ENCODE assay signal across 1 cellular context in the genomic region with DNA sequence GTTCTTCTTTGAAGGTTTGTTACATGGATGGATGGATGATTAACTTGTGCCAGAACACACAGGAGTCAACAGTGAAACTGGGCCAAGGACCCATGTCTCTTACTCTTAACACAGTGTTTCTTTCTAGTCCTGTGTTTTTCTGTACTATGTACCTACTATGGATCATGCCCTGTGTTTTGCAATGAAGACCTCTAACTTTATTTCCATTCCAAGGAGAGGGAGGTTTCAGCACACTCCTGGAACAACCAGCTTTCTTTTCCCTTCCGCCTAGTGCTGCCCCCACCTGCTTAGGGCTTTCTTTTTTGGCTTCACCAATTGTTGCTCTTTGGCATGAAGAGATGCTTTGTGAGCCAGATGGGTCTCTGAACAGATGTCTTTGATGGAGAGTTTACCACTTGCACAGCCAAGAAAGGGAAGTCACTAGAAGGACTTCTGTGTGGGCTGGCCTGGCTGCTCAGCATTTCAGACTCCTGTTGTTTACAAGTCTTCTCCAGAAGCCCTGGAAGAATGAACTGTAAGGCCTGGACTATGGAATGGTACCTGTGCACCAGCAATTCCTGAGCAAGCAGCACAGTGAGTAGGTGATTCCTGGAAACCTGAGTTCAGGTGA.
TF ChIP-seq lines count a peak whose summit lies in the region.

No MANE protein-coding gene starts in this region.

TF ChIP-seq in HepG2, 621 proteins besides CTCF, POLR2A, EP300 and RAD21 (continued from another document and continues in another):
- TF ChIP-seq, protein P1, sequence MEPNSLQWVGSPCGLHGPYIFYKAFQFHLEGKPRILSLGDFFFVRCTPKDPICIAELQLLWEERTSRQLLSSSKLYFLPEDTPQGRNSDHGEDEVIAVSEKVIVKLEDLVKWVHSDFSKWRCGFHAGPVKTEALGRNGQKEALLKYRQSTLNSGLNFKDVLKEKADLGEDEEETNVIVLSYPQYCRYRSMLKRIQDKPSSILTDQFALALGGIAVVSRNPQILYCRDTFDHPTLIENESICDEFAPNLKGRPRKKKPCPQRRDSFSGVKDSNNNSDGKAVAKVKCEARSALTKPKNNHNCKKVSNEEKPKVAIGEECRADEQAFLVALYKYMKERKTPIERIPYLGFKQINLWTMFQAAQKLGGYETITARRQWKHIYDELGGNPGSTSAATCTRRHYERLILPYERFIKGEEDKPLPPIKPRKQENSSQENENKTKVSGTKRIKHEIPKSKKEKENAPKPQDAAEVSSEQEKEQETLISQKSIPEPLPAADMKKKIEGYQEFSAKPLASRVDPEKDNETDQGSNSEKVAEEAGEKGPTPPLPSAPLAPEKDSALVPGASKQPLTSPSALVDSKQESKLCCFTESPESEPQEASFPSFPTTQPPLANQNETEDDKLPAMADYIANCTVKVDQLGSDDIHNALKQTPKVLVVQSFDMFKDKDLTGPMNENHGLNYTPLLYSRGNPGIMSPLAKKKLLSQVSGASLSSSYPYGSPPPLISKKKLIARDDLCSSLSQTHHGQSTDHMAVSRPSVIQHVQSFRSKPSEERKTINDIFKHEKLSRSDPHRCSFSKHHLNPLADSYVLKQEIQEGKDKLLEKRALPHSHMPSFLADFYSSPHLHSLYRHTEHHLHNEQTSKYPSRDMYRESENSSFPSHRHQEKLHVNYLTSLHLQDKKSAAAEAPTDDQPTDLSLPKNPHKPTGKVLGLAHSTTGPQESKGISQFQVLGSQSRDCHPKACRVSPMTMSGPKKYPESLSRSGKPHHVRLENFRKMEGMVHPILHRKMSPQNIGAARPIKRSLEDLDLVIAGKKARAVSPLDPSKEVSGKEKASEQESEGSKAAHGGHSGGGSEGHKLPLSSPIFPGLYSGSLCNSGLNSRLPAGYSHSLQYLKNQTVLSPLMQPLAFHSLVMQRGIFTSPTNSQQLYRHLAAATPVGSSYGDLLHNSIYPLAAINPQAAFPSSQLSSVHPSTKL (CRISPR knock-in tag; IDR thresholded peaks at IDR 0.05), result peak; percentile 87
- TF ChIP-seq, protein P2, sequence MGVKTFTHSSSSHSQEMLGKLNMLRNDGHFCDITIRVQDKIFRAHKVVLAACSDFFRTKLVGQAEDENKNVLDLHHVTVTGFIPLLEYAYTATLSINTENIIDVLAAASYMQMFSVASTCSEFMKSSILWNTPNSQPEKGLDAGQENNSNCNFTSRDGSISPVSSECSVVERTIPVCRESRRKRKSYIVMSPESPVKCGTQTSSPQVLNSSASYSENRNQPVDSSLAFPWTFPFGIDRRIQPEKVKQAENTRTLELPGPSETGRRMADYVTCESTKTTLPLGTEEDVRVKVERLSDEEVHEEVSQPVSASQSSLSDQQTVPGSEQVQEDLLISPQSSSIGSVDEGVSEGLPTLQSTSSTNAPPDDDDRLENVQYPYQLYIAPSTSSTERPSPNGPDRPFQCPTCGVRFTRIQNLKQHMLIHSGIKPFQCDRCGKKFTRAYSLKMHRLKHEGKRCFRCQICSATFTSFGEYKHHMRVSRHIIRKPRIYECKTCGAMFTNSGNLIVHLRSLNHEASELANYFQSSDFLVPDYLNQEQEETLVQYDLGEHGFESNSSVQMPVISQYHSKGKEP (CRISPR knock-in tag; IDR thresholded peaks at IDR 0.05), result no peak
- TF ChIP-seq, protein P3, sequence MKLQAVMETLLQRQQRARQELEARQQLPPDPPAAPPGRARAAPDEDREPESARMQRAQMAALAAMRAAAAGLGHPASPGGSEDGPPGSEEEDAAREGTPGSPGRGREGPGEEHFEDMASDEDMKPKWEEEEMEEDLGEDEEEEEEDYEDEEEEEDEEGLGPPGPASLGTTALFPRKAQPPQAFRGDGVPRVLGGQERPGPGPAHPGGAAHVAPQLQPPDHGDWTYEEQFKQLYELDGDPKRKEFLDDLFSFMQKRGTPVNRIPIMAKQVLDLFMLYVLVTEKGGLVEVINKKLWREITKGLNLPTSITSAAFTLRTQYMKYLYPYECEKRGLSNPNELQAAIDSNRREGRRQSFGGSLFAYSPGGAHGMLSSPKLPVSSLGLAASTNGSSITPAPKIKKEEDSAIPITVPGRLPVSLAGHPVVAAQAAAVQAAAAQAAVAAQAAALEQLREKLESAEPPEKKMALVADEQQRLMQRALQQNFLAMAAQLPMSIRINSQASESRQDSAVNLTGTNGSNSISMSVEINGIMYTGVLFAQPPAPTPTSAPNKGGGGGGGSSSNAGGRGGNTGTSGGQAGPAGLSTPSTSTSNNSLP (IDR thresholded peaks at IDR 0.05; ENCODE audit: low read depth, low read length), result peak; percentile 42; the same call in 1 of the 2 replicates
- TF ChIP-seq, protein P4, sequence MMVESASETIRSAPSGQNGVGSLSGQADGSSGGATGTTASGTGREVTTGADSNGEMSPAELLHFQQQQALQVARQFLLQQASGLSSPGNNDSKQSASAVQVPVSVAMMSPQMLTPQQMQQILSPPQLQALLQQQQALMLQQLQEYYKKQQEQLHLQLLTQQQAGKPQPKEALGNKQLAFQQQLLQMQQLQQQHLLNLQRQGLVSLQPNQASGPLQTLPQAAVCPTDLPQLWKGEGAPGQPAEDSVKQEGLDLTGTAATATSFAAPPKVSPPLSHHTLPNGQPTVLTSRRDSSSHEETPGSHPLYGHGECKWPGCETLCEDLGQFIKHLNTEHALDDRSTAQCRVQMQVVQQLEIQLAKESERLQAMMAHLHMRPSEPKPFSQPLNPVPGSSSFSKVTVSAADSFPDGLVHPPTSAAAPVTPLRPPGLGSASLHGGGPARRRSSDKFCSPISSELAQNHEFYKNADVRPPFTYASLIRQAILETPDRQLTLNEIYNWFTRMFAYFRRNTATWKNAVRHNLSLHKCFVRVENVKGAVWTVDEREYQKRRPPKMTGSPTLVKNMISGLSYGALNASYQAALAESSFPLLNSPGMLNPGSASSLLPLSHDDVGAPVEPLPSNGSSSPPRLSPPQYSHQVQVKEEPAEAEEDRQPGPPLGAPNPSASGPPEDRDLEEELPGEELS (CRISPR knock-in tag; IDR thresholded peaks at IDR 0.05), result peak; percentile 29
- TF ChIP-seq ZNF883 (CRISPR knock-in tag; IDR thresholded peaks at IDR 0.05; ENCODE audit: not compliant biosample characterization) (no peak), ZNF547 (CRISPR knock-in tag; IDR thresholded peaks at IDR 0.05) (no peak), NFIC (IDR thresholded peaks at IDR 0.05; ENCODE audit: low read length) (peak; percentile 48; the same call in 1 of the 2 replicates), JUNB (CRISPR knock-in tag; IDR thresholded peaks at IDR 0.05; ENCODE audit: borderline replicate concordance) (no peak), ZNF317 (CRISPR knock-in tag; IDR thresholded peaks at IDR 0.05) (peak; percentile 66; the same call in 1 of the 2 replicates), FOXC1 (CRISPR knock-in tag; IDR thresholded peaks at IDR 0.05; ENCODE audit: borderline replicate concordance) (no peak), ZNF761 (CRISPR knock-in tag; conservative IDR thresholded peaks at IDR 0.05) (no peak), KDM6A (CRISPR knock-in tag; IDR thresholded peaks at IDR 0.05; ENCODE audit: low read depth) (0 out of 2 replicates have a peak, but pooled peaks have one; percentile 25), ARNT (IDR thresholded peaks at IDR 0.05) (no peak), CEBPG (CRISPR knock-in tag; IDR thresholded peaks at IDR 0.05) (peak; percentile 72), SNAI1 (CRISPR knock-in tag; IDR thresholded peaks at IDR 0.05; ENCODE audit: borderline replicate concordance) (no peak), FOXP1 (IDR thresholded peaks at IDR 0.05) (no peak), FOXP1 (CRISPR knock-in tag; IDR thresholded peaks at IDR 0.05) (peak; percentile 74), HIVEP1 (CRISPR knock-in tag; IDR thresholded peaks at IDR 0.05) (no peak), HNF4G (IDR thresholded peaks at IDR 0.05; ENCODE audit: borderline replicate concordance, low read depth, low read length) (0 out of 2 replicates have a peak, but pooled peaks have one; percentile 22), HNF4G (CRISPR knock-in tag; IDR thresholded peaks at IDR 0.05; ENCODE audit: borderline replicate concordance, low read depth) (no peak), ZBTB38 (CRISPR knock-in tag; IDR thresholded peaks at IDR 0.05) (no peak), MAZ (IDR thresholded peaks at IDR 0.05; ENCODE audit: borderline replicate concordance, low read depth, low read length) (no peak), MAZ (CRISPR knock-in tag; IDR thresholded peaks at IDR 0.05; ENCODE audit: low read depth) (no peak), PPARG (CRISPR knock-in tag; conservative IDR thresholded peaks at IDR 0.05) (peak; percentile 77)
- TF ChIP-seq, protein P5, sequence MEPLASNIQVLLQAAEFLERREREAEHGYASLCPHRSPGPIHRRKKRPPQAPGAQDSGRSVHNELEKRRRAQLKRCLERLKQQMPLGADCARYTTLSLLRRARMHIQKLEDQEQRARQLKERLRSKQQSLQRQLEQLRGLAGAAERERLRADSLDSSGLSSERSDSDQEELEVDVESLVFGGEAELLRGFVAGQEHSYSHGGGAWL (CRISPR knock-in tag; IDR thresholded peaks at IDR 0.05), result no peak
- TF ChIP-seq, protein P6, sequence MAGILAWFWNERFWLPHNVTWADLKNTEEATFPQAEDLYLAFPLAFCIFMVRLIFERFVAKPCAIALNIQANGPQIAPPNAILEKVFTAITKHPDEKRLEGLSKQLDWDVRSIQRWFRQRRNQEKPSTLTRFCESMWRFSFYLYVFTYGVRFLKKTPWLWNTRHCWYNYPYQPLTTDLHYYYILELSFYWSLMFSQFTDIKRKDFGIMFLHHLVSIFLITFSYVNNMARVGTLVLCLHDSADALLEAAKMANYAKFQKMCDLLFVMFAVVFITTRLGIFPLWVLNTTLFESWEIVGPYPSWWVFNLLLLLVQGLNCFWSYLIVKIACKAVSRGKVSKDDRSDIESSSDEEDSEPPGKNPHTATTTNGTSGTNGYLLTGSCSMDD (CRISPR knock-in tag; IDR thresholded peaks at IDR 0.05), result no peak
- TF ChIP-seq, protein P7, sequence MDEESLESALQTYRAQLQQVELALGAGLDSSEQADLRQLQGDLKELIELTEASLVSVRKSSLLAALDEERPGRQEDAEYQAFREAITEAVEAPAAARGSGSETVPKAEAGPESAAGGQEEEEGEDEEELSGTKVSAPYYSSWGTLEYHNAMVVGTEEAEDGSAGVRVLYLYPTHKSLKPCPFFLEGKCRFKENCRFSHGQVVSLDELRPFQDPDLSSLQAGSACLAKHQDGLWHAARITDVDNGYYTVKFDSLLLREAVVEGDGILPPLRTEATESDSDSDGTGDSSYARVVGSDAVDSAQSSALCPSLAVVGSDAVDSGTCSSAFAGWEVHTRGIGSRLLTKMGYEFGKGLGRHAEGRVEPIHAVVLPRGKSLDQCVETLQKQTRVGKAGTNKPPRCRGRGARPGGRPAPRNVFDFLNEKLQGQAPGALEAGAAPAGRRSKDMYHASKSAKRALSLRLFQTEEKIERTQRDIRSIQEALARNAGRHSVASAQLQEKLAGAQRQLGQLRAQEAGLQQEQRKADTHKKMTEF (CRISPR knock-in tag; IDR thresholded peaks at IDR 0.05), result peak; percentile 52; the same call in 1 of the 2 replicates
- TF ChIP-seq, protein P8, sequence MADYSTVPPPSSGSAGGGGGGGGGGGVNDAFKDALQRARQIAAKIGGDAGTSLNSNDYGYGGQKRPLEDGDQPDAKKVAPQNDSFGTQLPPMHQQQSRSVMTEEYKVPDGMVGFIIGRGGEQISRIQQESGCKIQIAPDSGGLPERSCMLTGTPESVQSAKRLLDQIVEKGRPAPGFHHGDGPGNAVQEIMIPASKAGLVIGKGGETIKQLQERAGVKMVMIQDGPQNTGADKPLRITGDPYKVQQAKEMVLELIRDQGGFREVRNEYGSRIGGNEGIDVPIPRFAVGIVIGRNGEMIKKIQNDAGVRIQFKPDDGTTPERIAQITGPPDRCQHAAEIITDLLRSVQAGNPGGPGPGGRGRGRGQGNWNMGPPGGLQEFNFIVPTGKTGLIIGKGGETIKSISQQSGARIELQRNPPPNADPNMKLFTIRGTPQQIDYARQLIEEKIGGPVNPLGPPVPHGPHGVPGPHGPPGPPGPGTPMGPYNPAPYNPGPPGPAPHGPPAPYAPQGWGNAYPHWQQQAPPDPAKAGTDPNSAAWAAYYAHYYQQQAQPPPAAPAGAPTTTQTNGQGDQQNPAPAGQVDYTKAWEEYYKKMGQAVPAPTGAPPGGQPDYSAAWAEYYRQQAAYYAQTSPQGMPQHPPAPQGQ (CRISPR knock-in tag; IDR thresholded peaks at IDR 0.05; ENCODE audit: borderline replicate concordance), result no peak
- TF ChIP-seq, protein P9, sequence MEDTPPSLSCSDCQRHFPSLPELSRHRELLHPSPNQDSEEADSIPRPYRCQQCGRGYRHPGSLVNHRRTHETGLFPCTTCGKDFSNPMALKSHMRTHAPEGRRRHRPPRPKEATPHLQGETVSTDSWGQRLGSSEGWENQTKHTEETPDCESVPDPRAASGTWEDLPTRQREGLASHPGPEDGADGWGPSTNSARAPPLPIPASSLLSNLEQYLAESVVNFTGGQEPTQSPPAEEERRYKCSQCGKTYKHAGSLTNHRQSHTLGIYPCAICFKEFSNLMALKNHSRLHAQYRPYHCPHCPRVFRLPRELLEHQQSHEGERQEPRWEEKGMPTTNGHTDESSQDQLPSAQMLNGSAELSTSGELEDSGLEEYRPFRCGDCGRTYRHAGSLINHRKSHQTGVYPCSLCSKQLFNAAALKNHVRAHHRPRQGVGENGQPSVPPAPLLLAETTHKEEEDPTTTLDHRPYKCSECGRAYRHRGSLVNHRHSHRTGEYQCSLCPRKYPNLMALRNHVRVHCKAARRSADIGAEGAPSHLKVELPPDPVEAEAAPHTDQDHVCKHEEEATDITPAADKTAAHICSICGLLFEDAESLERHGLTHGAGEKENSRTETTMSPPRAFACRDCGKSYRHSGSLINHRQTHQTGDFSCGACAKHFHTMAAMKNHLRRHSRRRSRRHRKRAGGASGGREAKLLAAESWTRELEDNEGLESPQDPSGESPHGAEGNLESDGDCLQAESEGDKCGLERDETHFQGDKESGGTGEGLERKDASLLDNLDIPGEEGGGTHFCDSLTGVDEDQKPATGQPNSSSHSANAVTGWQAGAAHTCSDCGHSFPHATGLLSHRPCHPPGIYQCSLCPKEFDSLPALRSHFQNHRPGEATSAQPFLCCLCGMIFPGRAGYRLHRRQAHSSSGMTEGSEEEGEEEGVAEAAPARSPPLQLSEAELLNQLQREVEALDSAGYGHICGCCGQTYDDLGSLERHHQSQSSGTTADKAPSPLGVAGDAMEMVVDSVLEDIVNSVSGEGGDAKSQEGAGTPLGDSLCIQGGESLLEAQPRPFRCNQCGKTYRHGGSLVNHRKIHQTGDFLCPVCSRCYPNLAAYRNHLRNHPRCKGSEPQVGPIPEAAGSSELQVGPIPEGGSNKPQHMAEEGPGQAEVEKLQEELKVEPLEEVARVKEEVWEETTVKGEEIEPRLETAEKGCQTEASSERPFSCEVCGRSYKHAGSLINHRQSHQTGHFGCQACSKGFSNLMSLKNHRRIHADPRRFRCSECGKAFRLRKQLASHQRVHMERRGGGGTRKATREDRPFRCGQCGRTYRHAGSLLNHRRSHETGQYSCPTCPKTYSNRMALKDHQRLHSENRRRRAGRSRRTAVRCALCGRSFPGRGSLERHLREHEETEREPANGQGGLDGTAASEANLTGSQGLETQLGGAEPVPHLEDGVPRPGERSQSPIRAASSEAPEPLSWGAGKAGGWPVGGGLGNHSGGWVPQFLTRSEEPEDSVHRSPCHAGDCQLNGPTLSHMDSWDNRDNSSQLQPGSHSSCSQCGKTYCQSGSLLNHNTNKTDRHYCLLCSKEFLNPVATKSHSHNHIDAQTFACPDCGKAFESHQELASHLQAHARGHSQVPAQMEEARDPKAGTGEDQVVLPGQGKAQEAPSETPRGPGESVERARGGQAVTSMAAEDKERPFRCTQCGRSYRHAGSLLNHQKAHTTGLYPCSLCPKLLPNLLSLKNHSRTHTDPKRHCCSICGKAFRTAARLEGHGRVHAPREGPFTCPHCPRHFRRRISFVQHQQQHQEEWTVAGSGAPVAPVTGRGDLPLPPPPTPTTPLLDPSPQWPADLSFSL (CRISPR knock-in tag; IDR thresholded peaks at IDR 0.05), result peak; percentile 27; the same call in 1 of the 2 replicates
- TF ChIP-seq, protein P10, sequence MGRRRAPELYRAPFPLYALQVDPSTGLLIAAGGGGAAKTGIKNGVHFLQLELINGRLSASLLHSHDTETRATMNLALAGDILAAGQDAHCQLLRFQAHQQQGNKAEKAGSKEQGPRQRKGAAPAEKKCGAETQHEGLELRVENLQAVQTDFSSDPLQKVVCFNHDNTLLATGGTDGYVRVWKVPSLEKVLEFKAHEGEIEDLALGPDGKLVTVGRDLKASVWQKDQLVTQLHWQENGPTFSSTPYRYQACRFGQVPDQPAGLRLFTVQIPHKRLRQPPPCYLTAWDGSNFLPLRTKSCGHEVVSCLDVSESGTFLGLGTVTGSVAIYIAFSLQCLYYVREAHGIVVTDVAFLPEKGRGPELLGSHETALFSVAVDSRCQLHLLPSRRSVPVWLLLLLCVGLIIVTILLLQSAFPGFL (CRISPR knock-in tag; IDR thresholded peaks at IDR 0.05), result no peak
